8 cellular contexts compared by ENCODE assay signal in genomic region chrX:48575642-48576041, GRCh38. TPM values are rescaled to one million over a fixed set of nuclear protein-coding genes. Genes with fewer than 3 reads are reported as not detected.
DNase-seq lines count a peak whose midpoint lies in the region; ATAC-seq and TF ChIP-seq lines count a peak whose summit lies in the region.

No MANE protein-coding gene starts in this region.

- WGBS in mesodermal cell (ENCODE audit: insufficient coverage in 2 of 2), 2 experiments = 70 to 79% methylated on average over 2 to 9 of the region's 13 CpGs

- in situ Hi-C loops in brain microvascular endothelial cell (cut with HindIII; ENCODE audit: low pct_ligation_motif_present, low sequenced_read_pairs) = no loop called here

- no peaks in the 10 kb centered on the region for H3K9me3 ChIP-seq in mesodermal cell (ENCODE audit: control insufficient read depth, low read length)

- DNase-seq in HFFc6 (no peak), brain microvascular endothelial cell (no peak), COR-L47 (lab: John Stamatoyannopoulos, UW) (no peak), sciatic nerve (ENCODE audit: low spot score) (no peak), ecto neural progenitor cell (ENCODE audit: low spot score) (no peak)
- no peak for DNase-seq in stimulated activated CD4-positive, alpha-beta T cell treated with anti-CD3 and anti-CD28 coated beads, Interleukin-4, amount 100 ng/mL, for 24 hours

- intact Hi-C loops in sciatic nerve (cut with DNase I) = no loop called here

- no peaks in the 10 kb centered on the region for H3K27me3 ChIP-seq in brain microvascular endothelial cell (replicated peaks)

- H3K27ac ChIP-seq in 22Rv1 (peak overlapping the region; percentile 90), brain microvascular endothelial cell (peak overlapping the region; percentile 99), mesodermal cell (ENCODE audit: low read depth, low read length, severe bottlenecking) (no peak overlapping the region)

- no peak for ATAC-seq in sciatic nerve

- H3K36me3 Mint-ChIP-seq in HFFc6 (ENCODE audit: low read depth) = peaks cover 41% of the 10 kb centered on the region

- no peak for TF ChIP-seq CTCF in 22Rv1 (IDR thresholded peaks at IDR 0.05)
- TF ChIP-seq CTCF in HFFc6 (IDR thresholded peaks at IDR 0.05) = no peak
- TF ChIP-seq CTCF in brain microvascular endothelial cell (IDR thresholded peaks at IDR 0.05; ENCODE audit: low read depth, low read length, missing control alignments) = no peak

- H3K27me3 Mint-ChIP-seq in HFFc6 (ENCODE audit: insufficient read depth) = peaks cover 7% of the 10 kb centered on the region

- peaks cover 45% of the 10 kb centered on the region for H3K36me3 ChIP-seq in brain microvascular endothelial cell (replicated peaks)
- H3K36me3 ChIP-seq in mesodermal cell (ENCODE audit: control insufficient read depth, insufficient read depth, low read length) = peaks cover 39% of the 10 kb centered on the region

- H3K9me3 Mint-ChIP-seq in HFFc6 = no peaks in the 10 kb centered on the region

- peaks cover 30% of the 10 kb centered on the region for H3K4me1 Mint-ChIP-seq in HFFc6 (ENCODE audit: low read depth)

- H3K4me3 ChIP-seq in brain microvascular endothelial cell (ENCODE audit: low read depth, low read length) (peak overlapping the region; percentile 80), mesodermal cell (ENCODE audit: extremely low read depth, insufficient read depth, low read length, poor library complexity, severe bottlenecking) (peak overlapping the region; percentile 61)

- H3K4me1 ChIP-seq in mesodermal cell (ENCODE audit: control insufficient read depth, insufficient read depth, low read length, poor library complexity, severe bottlenecking) = peaks cover 9% of the 10 kb centered on the region

- H3K4me3 Mint-ChIP-seq in HFFc6 = peak overlapping the region; percentile 94

- H3K27ac Mint-ChIP-seq in HFFc6 = peak overlapping the region; percentile 100

RNA-seq across cellular contexts. Expression of gene RBM3, which starts 1.4 kb away (rescaled TPM):
- 100 to 1,000 TPM; 151 to 471 (median 406) TPM for total RNA-seq in HFFc6 (2021; fragmentation: NEBNext Ultra II Directional; extraction: Animal tissue kit (Norgen Biotek cat#: 25700))
- polyA plus RNA-seq in mesodermal cell (2013, experiment 1 of 2) = 166 TPM
- 139 TPM for polyA plus RNA-seq in mesodermal cell (2013, experiment 2 of 2)
- 150 TPM for total RNA-seq in sciatic nerve

RNA-seq across cellular contexts. Expression of gene WDR13, which starts 21.6 kb away (rescaled TPM):
- total RNA-seq in HFFc6 (2021; fragmentation: NEBNext Ultra II Directional; extraction: Animal tissue kit (Norgen Biotek cat#: 25700)) = 10 to 100 TPM; 64.3 to 87.2 (median 71.8) TPM
- polyA plus RNA-seq in mesodermal cell (2013, experiment 1 of 2) = 71.8 TPM
- polyA plus RNA-seq in mesodermal cell (2013, experiment 2 of 2) = 47.2 TPM
- total RNA-seq in sciatic nerve = 124 TPM

RNA-seq across cellular contexts. Expression of gene TBC1D25, which starts 36.1 kb away (rescaled TPM):
- 10 to 100 TPM; 13.0 to 15.3 (median 13.8) TPM for total RNA-seq in HFFc6 (2021; fragmentation: NEBNext Ultra II Directional; extraction: Animal tissue kit (Norgen Biotek cat#: 25700))
- polyA plus RNA-seq in mesodermal cell (2013, experiment 1 of 2) = 9.4 TPM
- polyA plus RNA-seq in mesodermal cell (2013, experiment 2 of 2) = 7.7 TPM
- 15.3 TPM for total RNA-seq in sciatic nerve

RNA-seq across cellular contexts. Expression of gene EBP, which starts 54.0 kb away (rescaled TPM):
- total RNA-seq in HFFc6 (2021; fragmentation: NEBNext Ultra II Directional; extraction: Animal tissue kit (Norgen Biotek cat#: 25700)) = 10 to 100 TPM; 26.0 to 42.2 (median 39.1) TPM
- 157 TPM for polyA plus RNA-seq in mesodermal cell (2013, experiment 1 of 2)
- polyA plus RNA-seq in mesodermal cell (2013, experiment 2 of 2) = 126 TPM
- 16.9 TPM for total RNA-seq in sciatic nerve
